Comparison of ENCODE assay signal across 8 cellular contexts in genomic region chr17:5499790-5500189, GRCh38. TPM values are rescaled to one million over a fixed set of nuclear protein-coding genes. Genes with fewer than 3 reads are reported as not detected.
DNase-seq lines count a peak whose midpoint lies in the region; ATAC-seq, FAIRE-seq and TF ChIP-seq lines count a peak whose summit lies in the region.

No MANE protein-coding gene starts in this region.

- FAIRE-seq in urothelium cell line (lab: Jason Lieb, UNC): no peak

- H3K27ac ChIP-seq in DND-41 (ENCODE audit: low read length) (no peak overlapping the region), OCI-LY3 (ENCODE audit: low read length) (no peak overlapping the region)

- H3K4me2 ChIP-seq in DND-41 (ENCODE audit: insufficient read depth, low read length) (peak overlapping the region; percentile 87), OCI-LY3 (ENCODE audit: low read length) (peak overlapping the region; percentile 65; the same call in 1 of the 2 replicates)

- H3K36me3 ChIP-seq in DND-41 (ENCODE audit: insufficient read depth, low read length): no peaks in the 10 kb centered on the region
- no peaks in the 10 kb centered on the region for H3K36me3 ChIP-seq in OCI-LY3 (replicated peaks; ENCODE audit: low read depth, low read length)

- peak overlapping the region; percentile 55; the same call in 1 of the 2 replicates for H3K9ac ChIP-seq in DND-41 (ENCODE audit: low read depth, low read length)
- no peak overlapping the region for H3K9ac ChIP-seq in OCI-LY3 (ENCODE audit: low read length)

- no peak overlapping the region for H2AFZ ChIP-seq in DND-41 (ENCODE audit: low read depth, low read length)
- no peak overlapping the region for H2AFZ ChIP-seq in OCI-LY3 (ENCODE audit: low read depth, low read length)

- TF ChIP-seq CTCF in DND-41 (IDR thresholded peaks at IDR 0.05; ENCODE audit: borderline replicate concordance, extremely low read depth, low read length, poor library complexity, severe bottlenecking) (no peak), OCI-LY3 (IDR thresholded peaks at IDR 0.05; ENCODE audit: low read depth, low read length) (no peak), fibroblast of the aortic adventitia (IDR thresholded peaks at IDR 0.05; ENCODE audit: insufficient read depth, low read length) (no peak)

- ATAC-seq in DND-41 (ENCODE audit: insufficient read depth, low read depth): no peak
- ATAC-seq in GM18868 (IDR thresholded peaks at IDR 0.05; ENCODE audit: unreplicated experiment): no peak
- ATAC-seq in GM18502 (IDR thresholded peaks at IDR 0.05; ENCODE audit: poor library complexity, unreplicated experiment): no peak
- ATAC-seq in HG03280 (IDR thresholded peaks at IDR 0.05; ENCODE audit: unreplicated experiment): no peak

- peaks cover 20% of the 10 kb centered on the region for H3K4me1 ChIP-seq in DND-41 (ENCODE audit: insufficient read depth, low read length)
- 0 out of 2 replicates have a peak, but pooled peaks cover 3% of the 10 kb centered on the region for H3K4me1 ChIP-seq in OCI-LY3 (ENCODE audit: low read length)

- DNase-seq in DND-41: no peak
- no peak for DNase-seq in fibroblast of the aortic adventitia (ENCODE audit: low read depth)
- peak; percentile 85 for DNase-seq in retina
- no peak for DNase-seq in urothelium cell line (ENCODE audit: low spot score)

- H3K27me3 ChIP-seq in DND-41 (ENCODE audit: insufficient read depth, low read length, poor library complexity) (no peaks in the 10 kb centered on the region), OCI-LY3 (ENCODE audit: low read depth, low read length) (no peaks in the 10 kb centered on the region)

- H3K79me2 ChIP-seq in DND-41 (ENCODE audit: insufficient read depth, low read length) (no peaks in the 10 kb centered on the region), OCI-LY3 (ENCODE audit: low read length) (no peaks in the 10 kb centered on the region)

- peak overlapping the region in 1 of 2 experiments; percentile 69; a peak in 2 of 4 replicates for H3K4me3 ChIP-seq in DND-41 (ENCODE audit: low read depth in 1 of 2, low read length in 2 of 2)
- no peak overlapping the region for H3K4me3 ChIP-seq in OCI-LY3 (ENCODE audit: low read length)
- H3K4me3 ChIP-seq in fibroblast of the aortic adventitia (ENCODE audit: low read depth, low read length): peak overlapping the region; percentile 72

- H4K20me1 ChIP-seq in DND-41 (ENCODE audit: insufficient read depth, low read length) (no peaks in the 10 kb centered on the region; the same call in 1 of the 2 replicates), OCI-LY3 (ENCODE audit: insufficient read depth, low read length) (no peaks in the 10 kb centered on the region)

- H3K9me3 ChIP-seq in DND-41 (ENCODE audit: insufficient read depth, low read length, severe bottlenecking) (no peaks in the 10 kb centered on the region), OCI-LY3 (ENCODE audit: insufficient read depth, low read length) (no peaks in the 10 kb centered on the region)

RNA-seq across cellular contexts. Expression of gene MIS12, which starts 13.4 kb away (rescaled TPM):
- total RNA-seq in fibroblast of the aortic adventitia (ENCODE audit: low replicate concordance): 7.4 and 22.8 TPM in 2 replicates

RNA-seq across cellular contexts. Expression of gene DERL2, which starts 13.8 kb away (rescaled TPM):
- total RNA-seq in fibroblast of the aortic adventitia (ENCODE audit: low replicate concordance): 11.2 and 45.6 TPM in 2 replicates

RNA-seq across cellular contexts. Expression of gene DHX33, which starts 31.0 kb away (rescaled TPM):
- 6.5 and 11.7 TPM in 2 replicates for total RNA-seq in fibroblast of the aortic adventitia (ENCODE audit: low replicate concordance)
